In the genomic region with DNA sequence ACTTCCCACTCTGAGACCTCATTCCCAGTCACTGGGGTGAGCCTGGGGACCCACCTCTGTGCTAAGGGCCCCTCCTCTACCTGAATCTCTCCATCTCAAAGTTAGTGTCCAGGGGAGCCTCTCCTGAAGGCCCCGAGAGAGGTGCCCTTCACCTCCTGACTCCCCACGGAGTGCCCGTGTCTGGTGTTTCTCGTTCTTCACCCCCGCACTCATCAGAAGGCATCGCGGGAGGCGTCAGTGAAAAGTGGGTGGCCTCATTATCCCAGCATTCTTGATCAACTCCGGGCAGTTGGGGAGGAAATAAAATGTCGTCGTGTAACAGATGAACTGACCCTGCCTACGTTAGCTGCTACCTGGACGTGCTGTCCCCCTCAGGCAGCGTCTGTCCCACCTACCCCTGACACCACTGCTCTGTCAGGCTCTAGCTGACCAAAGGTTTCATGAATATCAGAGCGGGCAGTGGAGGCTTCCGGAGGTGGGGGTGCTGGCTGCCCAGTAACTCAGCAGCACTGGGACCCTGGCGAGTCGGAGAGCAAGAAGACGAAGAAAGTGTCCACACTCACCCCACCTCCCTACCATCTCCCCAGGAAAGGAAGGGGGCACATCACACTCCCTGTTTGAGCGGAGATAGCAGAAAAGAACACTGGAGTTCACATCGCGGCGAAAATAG, we compare ENCODE assay signal across 25 cellular contexts.
"Had no signal": no experiment of that assay in that cellular context is flagged by ENCODE, and none has a peak within 500 bp of the region (broad histone marks: within the 10 kb centered on the region; RNA-seq: fewer than 3 reads in every experiment).

No MANE protein-coding gene starts in this region.

- H3K27ac Mint-ChIP-seq: naive thymus-derived CD8-positive, alpha-beta T cell; stimulated activated effector memory CD8-positive, alpha-beta T cell treated with anti-CD3 and anti-CD28 coated beads, Interleukin-12 subunit alpha, Interleukin-12 subunit beta, amount 100 ng/mL, for 72 hours had no signal

- H3K27ac ChIP-seq: dorsolateral prefrontal cortex, gastrocnemius medialis, parathyroid adenoma, psoas muscle, stomach, thyroid gland had no signal

- H3K36me3 Mint-ChIP-seq: naive thymus-derived CD8-positive, alpha-beta T cell; stimulated activated effector memory CD8-positive, alpha-beta T cell treated with anti-CD3 and anti-CD28 coated beads, Interleukin-12 subunit alpha, Interleukin-12 subunit beta, amount 100 ng/mL, for 72 hours had no signal

- H3K4me3 Mint-ChIP-seq: naive thymus-derived CD8-positive, alpha-beta T cell; stimulated activated effector memory CD8-positive, alpha-beta T cell treated with anti-CD3 and anti-CD28 coated beads, Interleukin-12 subunit alpha, Interleukin-12 subunit beta, amount 100 ng/mL, for 72 hours had no signal

- H3K4me1 ChIP-seq: gastrocnemius medialis, parathyroid adenoma, psoas muscle, stomach, thyroid gland had no signal

- H3K4me1 Mint-ChIP-seq: naive thymus-derived CD8-positive, alpha-beta T cell; stimulated activated effector memory CD8-positive, alpha-beta T cell treated with anti-CD3 and anti-CD28 coated beads, Interleukin-12 subunit alpha, Interleukin-12 subunit beta, amount 100 ng/mL, for 72 hours had no signal

- ATAC-seq: esophagus mucosa; gastrocnemius medialis; left lobe of liver; naive thymus-derived CD8-positive, alpha-beta T cell; psoas muscle; right cardiac atrium; stimulated activated effector memory CD8-positive, alpha-beta T cell treated with anti-CD3 and anti-CD28 coated beads, Interleukin-12 subunit alpha, Interleukin-12 subunit beta, amount 100 ng/mL, for 72 hours had no signal

- H3K36me3 ChIP-seq: gastrocnemius medialis, thyroid gland had no signal

- H3K9ac ChIP-seq: parathyroid adenoma had no signal

- DNase-seq: caudate nucleus; cerebellar nuclear complex; effector CD4-positive, alpha-beta T cell; foreskin fibroblast; gastrocnemius medialis; mammary epithelial cell; mesendoderm; midbrain; naive thymus-derived CD8-positive, alpha-beta T cell; small intestine; stimulated activated CD4-positive, alpha-beta T cell treated with anti-CD3 and anti-CD28 coated beads, Interleukin-2, amount 100 ng/mL, for 24 hours; stimulated activated CD4-positive, alpha-beta T cell treated with anti-CD3 and anti-CD28 coated beads, Interleukin-4, amount 100 ng/mL, for 24 hours; stimulated activated naive CD4-positive, alpha-beta T cell treated with Interleukin-2 at 50 U/mL for 16 hours; stomach; thyroid gland; trophoblast cell had no signal

- FAIRE-seq: colon, keratinocyte, small intestine had no signal

- H3K27me3 ChIP-seq: dorsolateral prefrontal cortex, gastrocnemius medialis, stomach, thyroid gland had no signal

- H3K4me3 ChIP-seq: dorsolateral prefrontal cortex, gastrocnemius medialis, psoas muscle, stomach, thyroid gland had no signal

- H3K9me3 ChIP-seq: gastrocnemius medialis, psoas muscle, thyroid gland had no signal
